Comparison of ENCODE assay signal across 13 cellular contexts in genomic region chr9:73137286-73137899, GRCh38. TPM values are rescaled to one million over a fixed set of nuclear protein-coding genes. Genes with fewer than 3 reads are reported as not detected.
DNase-seq lines count a peak whose midpoint lies in the region; ATAC-seq lines count a peak whose summit lies in the region.
"Had no signal": no experiment of that assay in that cellular context is flagged by ENCODE, and none has a peak within 500 bp of the region (broad histone marks: within the 10 kb centered on the region; RNA-seq: fewer than 3 reads in every experiment).

No MANE protein-coding gene starts in this region.

- 100% methylated on average over 1 of the region's 4 CpGs; no CpG with 5 or more reads in 1 of the 2 donors for WGBS in neuronal stem cell (ENCODE audit: extremely low coverage in 2 of 2, insufficient read length in 2 of 2, insufficient replicate concordance in 1 of 2), 2 donors

- no peak overlapping the region for H2BK120ac ChIP-seq in neuronal stem cell (ENCODE audit: low read depth, low read length)

- no peak overlapping the region for H3K4me2 ChIP-seq in neuronal stem cell (ENCODE audit: insufficient read depth, low read length, poor library complexity, severe bottlenecking)

- H2AFZ ChIP-seq in neuronal stem cell (ENCODE audit: low read length) = peak overlapping the region; percentile 37

- no peak overlapping the region for H4K8ac ChIP-seq in neuronal stem cell (ENCODE audit: low read depth, low read length)

- no peak overlapping the region for H2BK12ac ChIP-seq in neuronal stem cell (ENCODE audit: low read length)

- H3K36me3 ChIP-seq in neuronal stem cell (replicated peaks in 1 of 2; ENCODE audit: control insufficient read depth in 2 of 2, insufficient read depth in 2 of 2, low read length in 2 of 2) = no peaks in the 10 kb centered on the region
- H3K36me3 ChIP-seq: spleen, uterus had no signal

- no peak for ATAC-seq in GM18873 (IDR thresholded peaks at IDR 0.05; ENCODE audit: low FRiP score, unreplicated experiment)

- H3K14ac ChIP-seq in neuronal stem cell (ENCODE audit: low read length) = no peak overlapping the region

- H3K27me3 ChIP-seq in neuronal stem cell (ENCODE audit: control insufficient read depth in 3 of 3, insufficient read depth in 3 of 3, low read depth in 1 of 3, low read length in 3 of 3) = no peaks in the 10 kb centered on the region
- H3K27me3 ChIP-seq: spleen, uterus had no signal

- H3K79me1 ChIP-seq in neuronal stem cell (ENCODE audit: low read depth, low read length) = no peaks in the 10 kb centered on the region

- H2AK5ac ChIP-seq in neuronal stem cell (ENCODE audit: low read depth, low read length) = no peak overlapping the region

- no peak overlapping the region for H3K9ac ChIP-seq in neuronal stem cell (ENCODE audit: low read depth, low read length, poor library complexity)

- no peak overlapping the region for H3K23ac ChIP-seq in neuronal stem cell (ENCODE audit: low read depth, low read length, poor library complexity)

- H3K9me3 ChIP-seq in neuronal stem cell (replicated peaks in 1 of 2; ENCODE audit: control insufficient read depth in 2 of 2, insufficient read depth in 1 of 2, low read depth in 1 of 2, low read length in 2 of 2) = peaks cover 0 to 2% of the 10 kb centered on the region in 2 donors
- H3K9me3 ChIP-seq: spleen, uterus had no signal

- H3K27ac ChIP-seq in epithelial cell of prostate = peak overlapping the region; percentile 96
- no peak overlapping the region for H3K27ac ChIP-seq in neuronal stem cell (replicated peaks; ENCODE audit: low read length)
- H3K27ac ChIP-seq: RWPE1, spleen, uterus had no signal

- H2BK15ac ChIP-seq in neuronal stem cell (ENCODE audit: low read length) = no peak overlapping the region

- DNase-seq in DMS53 treated with DMSO at 0.1 percent for 48 hours (lab: John Stamatoyannopoulos, UW; ENCODE audit: unreplicated experiment) = peak; percentile 53
- DNase-seq in NCI-H510A treated with DMSO at 0.1 percent for 48 hours (lab: John Stamatoyannopoulos, UW) = peak; percentile 50
- DNase-seq in epithelial cell of prostate (ENCODE audit: low read depth, low spot score) = peak; percentile 92
- no peak for DNase-seq in neuronal stem cell (ENCODE audit: low spot score)
- no peak for DNase-seq in anterior cingulate cortex (lab: John Stamatoyannopoulos, UW)
- no peak for DNase-seq in Kasumi-1 (lab: John Stamatoyannopoulos, UW)
- no peak for DNase-seq in NCI-H524 treated with DMSO at 0.1 percent for 48 hours (lab: John Stamatoyannopoulos, UW)
- DNase-seq: naive B cell, NCI-H1694, spleen, uterus had no signal

- no peak overlapping the region for H4K91ac ChIP-seq in neuronal stem cell (ENCODE audit: low read depth, low read length, poor library complexity)

- no peak overlapping the region for H3K4ac ChIP-seq in neuronal stem cell (ENCODE audit: low read length)

- H2BK5ac ChIP-seq in neuronal stem cell (ENCODE audit: low read length) = no peak overlapping the region

- no peak overlapping the region for H3K4me3 ChIP-seq in neuronal stem cell (ENCODE audit: low read length in 2 of 2)
- H3K4me3 ChIP-seq: spleen, uterus had no signal

- no peak overlapping the region for H3K18ac ChIP-seq in neuronal stem cell (ENCODE audit: low read length)

- H3K4me1 ChIP-seq in neuronal stem cell (ENCODE audit: control insufficient read depth in 2 of 2, insufficient read depth in 1 of 2, low read depth in 1 of 2, low read length in 2 of 2) = peaks cover 3 to 7% of the 10 kb centered on the region in 2 donors
- H3K4me1 ChIP-seq: uterus had no signal

RNA-seq across cellular contexts. Expression of gene ANXA1, which starts 14.3 kb away (rescaled TPM):
- polyA plus RNA-seq in neuronal stem cell (2013, experiment 1 of 2) = 9.0 TPM
- polyA plus RNA-seq in neuronal stem cell (2013, experiment 2 of 2) = 9.4 TPM

Comparison
In these comparisons a context has a peak if more than half of its experiments do, and no peak if none do; other contexts are left out.
1. DNase-seq: peak in DMS53 treated with DMSO at 0.1 percent for 48 hours (single experiment), NCI-H510A treated with DMSO at 0.1 percent for 48 hours (single experiment) and epithelial cell of prostate (single experiment); none in neuronal stem cell (single experiment), anterior cingulate cortex (0 of 58), Kasumi-1 (0 of 2) and NCI-H524 treated with DMSO at 0.1 percent for 48 hours (single experiment).